22 cellular contexts compared by ENCODE assay signal in genomic region chr1:51948491-51948915, GRCh38. TPM values are rescaled to one million over a fixed set of nuclear protein-coding genes. Genes with fewer than 3 reads are reported as not detected.
A peak's percentile ranks its signal among the peaks of the same experiment; 100 is the strongest.
DNase-seq lines count a peak whose midpoint lies in the region; ATAC-seq and TF ChIP-seq lines count a peak whose summit lies in the region.
"Had no signal": no experiment of that assay in that cellular context is flagged by ENCODE, and none has a peak within 500 bp of the region (broad histone marks: within the 10 kb centered on the region; RNA-seq: fewer than 3 reads in every experiment).

No MANE protein-coding gene starts in this region.

- H3K9me3 Mint-ChIP-seq in MCF 10A (ENCODE audit: unreplicated experiment), result no peaks in the 10 kb centered on the region

- POLR2A ChIA-PET in MCF 10A (lab: Yijun Ruan, JAX), result interaction anchor here (0.8 to 1.0 kb wide), 2 partner anchors 14 to 17 kb away, joined by 3 read pairs; no protein-coding TSS in a partner anchor

- BruUV-seq in MCF 10A (replicated peaks; lab: Mats Ljungman, UMichigan), result no TSS peak

- ATAC-seq in HG03097 (IDR thresholded peaks at IDR 0.05; ENCODE audit: low FRiP score, unreplicated experiment), result no peak
- no peak for ATAC-seq in left colon
- ATAC-seq: activated CD8-positive, alpha-beta T cell treated with anti-CD3 and anti-CD28 coated beads, Interleukin-2, amount 10 ng/mL, durations not matched to agents 7 days and 5 days; left cardiac atrium; naive thymus-derived CD4-positive, alpha-beta T cell; pancreas; right lobe of liver had no signal

- intact Hi-C loops in MCF 10A (cut with micrococcal nuclease), result no loop called here
- intact Hi-C loops in left colon (cut with DNase I, micrococcal nuclease), result no loop called here

- no peak for TF ChIP-seq CTCF in MCF 10A (IDR thresholded peaks at IDR 0.05; ENCODE audit: unreplicated experiment)

- no peaks in the 10 kb centered on the region for H3K36me3 Mint-ChIP-seq in MCF 10A (ENCODE audit: insufficient read depth, unreplicated experiment)

- peaks cover 11% of the 10 kb centered on the region for H3K4me1 Mint-ChIP-seq in MCF 10A (ENCODE audit: insufficient read depth, unreplicated experiment)

- CTCF ChIA-PET in MCF 10A (lab: Yijun Ruan, JAX), result no interaction called here

- H3K27ac Mint-ChIP-seq in MCF 10A (ENCODE audit: low read depth, unreplicated experiment), result no peak overlapping the region
- H3K27ac Mint-ChIP-seq: activated CD8-positive, alpha-beta T cell treated with anti-CD3 and anti-CD28 coated beads, Interleukin-2, amount 10 ng/mL, durations not matched to agents 7 days and 5 days; naive thymus-derived CD4-positive, alpha-beta T cell had no signal

- no peak overlapping the region for H3K4me3 Mint-ChIP-seq in MCF 10A (ENCODE audit: unreplicated experiment)
- H3K4me3 Mint-ChIP-seq: activated CD8-positive, alpha-beta T cell treated with anti-CD3 and anti-CD28 coated beads, Interleukin-2, amount 10 ng/mL, durations not matched to agents 7 days and 5 days; naive thymus-derived CD4-positive, alpha-beta T cell had no signal

- H3K27me3 Mint-ChIP-seq in MCF 10A (ENCODE audit: insufficient read depth, unreplicated experiment), result no peaks in the 10 kb centered on the region

- DNase-seq in NCI-H2171 treated with DMSO at 0.1 percent for 48 hours (lab: John Stamatoyannopoulos, UW) (peak; percentile 56), NCI-H2171 (lab: John Stamatoyannopoulos, UW) (no peak), NCI-H2196 (lab: John Stamatoyannopoulos, UW; ENCODE audit: unreplicated experiment) (peak; percentile 52), MCF 10A (ENCODE audit: unreplicated experiment) (peak; percentile 28), NCI-H524 (lab: John Stamatoyannopoulos, UW) (no peak), DMS 273 (lab: John Stamatoyannopoulos, UW; ENCODE audit: unreplicated experiment) (no peak), left colon (no peak)
- DNase-seq: activated CD8-positive, alpha-beta T cell treated with anti-CD3 and anti-CD28 coated beads, Interleukin-2, amount 10 ng/mL, durations not matched to agents 7 days and 5 days; activated T-cell treated with anti-CD3 and anti-CD28 coated beads, Interleukin-2, amount 50 U/mL, for 1 hour; Calu3; cortex of kidney; EL; left cardiac atrium; naive thymus-derived CD4-positive, alpha-beta T cell; NCI-H1436 treated with DMSO at 0.1 percent for 48 hours; pancreas; right lobe of liver; RPMI8226; stomach; T-helper 9 cell had no signal

RNA-seq across cellular contexts. Expression of gene RAB3B, which starts 42.0 kb away (rescaled TPM):
- 0.02 and 0.05 TPM in 2 replicates for total RNA-seq in MCF 10A (2022)
- total RNA-seq in left colon, result 1 to 10 TPM; 3.2 to 9.2 TPM
- total RNA-seq: left cardiac atrium, mesenteric fat pad had no signal

Comparison
In these comparisons a context has a peak if more than half of its experiments do, and no peak if none do; other contexts are left out.
1. DNase-seq: peak in NCI-H2171 treated with DMSO at 0.1 percent for 48 hours (single experiment), NCI-H2196 (single experiment) and MCF 10A (single experiment); none in NCI-H2171 (single experiment), NCI-H524 (0 of 2), DMS 273 (single experiment) and left colon (0 of 2).